Comparison of ENCODE assay signal across 19 cellular contexts in genomic region chr17:17934214-17934613, GRCh38. TPM values are rescaled to one million over a fixed set of nuclear protein-coding genes. Genes with fewer than 3 reads are reported as not detected.
"Had no signal": no experiment of that assay in that cellular context is flagged by ENCODE, and none has a peak within 500 bp of the region (broad histone marks: within the 10 kb centered on the region; RNA-seq: fewer than 3 reads in every experiment).

No MANE protein-coding gene starts in this region.

- H3K9me3 ChIP-seq: ascending aorta, lower lobe of right lung, prostate gland, sigmoid colon, testis had no signal

- ATAC-seq: lower lobe of right lung, natural killer cell, T-cell had no signal

- H3K4me3 ChIP-seq: ascending aorta, coronary artery, hepatocyte, lower lobe of right lung, prostate gland, sigmoid colon, SK-N-MC, testis had no signal

- H3K36me3 ChIP-seq: ascending aorta, lower lobe of right lung, prostate gland, sigmoid colon had no signal

- H3K4me2 ChIP-seq: hepatocyte had no signal

- H3K27me3 ChIP-seq: ascending aorta, hepatocyte, sigmoid colon, testis had no signal

- FAIRE-seq: urothelium cell line had no signal

- H3K27ac ChIP-seq: ascending aorta, epithelial cell of prostate, lower lobe of right lung, prostate gland, sigmoid colon, SK-N-MC had no signal

- DNase-seq: activated CD4-positive, alpha-beta T cell treated with anti-CD3 and anti-CD28 coated beads, Interleukin-2, amount 10 ng/mL, durations not matched to agents 24 days and 14 days; activated effector memory CD4-positive, alpha-beta T cell treated with Interleukin-2 at 50 U/mL for 16 hours; activated T-cell treated with anti-CD3 and anti-CD28 coated beads for 4 hours; effector CD8-positive, alpha-beta T cell; lower lobe of right lung; natural killer cell; sigmoid colon; stimulated activated CD4-positive, alpha-beta T cell treated with anti-CD3 and anti-CD28 coated beads, Interleukin-2, amount 100 ng/mL, for 48 hours; stimulated activated CD8-positive, alpha-beta memory T cell treated with anti-CD3 and anti-CD28 coated beads, Interleukin-4, amount 100 ng/mL, for 48 hours; T-cell; testis had no signal

- H2AFZ ChIP-seq: hepatocyte had no signal

RNA-seq across cellular contexts. Expression of gene DRC3, which starts 38.4 kb away (rescaled TPM):
- total RNA-seq: mononuclear cell had no signal
